In genomic region chr6:167130712-167131684, GRCh38 we compare ENCODE assay signal across 14 cellular contexts. TPM values are rescaled to one million over a fixed set of nuclear protein-coding genes. Genes with fewer than 3 reads are reported as not detected.
DNase-seq lines count a peak whose midpoint lies in the region; ATAC-seq, FAIRE-seq and TF ChIP-seq lines count a peak whose summit lies in the region.
"Had no signal": no experiment of that assay in that cellular context is flagged by ENCODE, and none has a peak within 500 bp of the region (broad histone marks: within the 10 kb centered on the region; RNA-seq: fewer than 3 reads in every experiment).

No MANE protein-coding gene starts in this region.

- peak overlapping the region in 1 of 11 experiments; percentile 64; a peak in 1 of 22 replicates for H3K27ac ChIP-seq in BLaER1 treated with 17β-estradiol and CSF1 and Interleukin-3, amounts not matched to agents 10 nM and 100 nM
- H3K27ac ChIP-seq in heart left ventricle: peak overlapping the region in 1 of 12 donors; percentile 66

- intact Hi-C loops in heart left ventricle (cut with DNase I): no loop called here
- intact Hi-C loops in left colon (cut with DNase I, micrococcal nuclease): no loop called here

- no peaks in the 10 kb centered on the region for H4K20me1 ChIP-seq in BLaER1 treated with 17β-estradiol and CSF1 and Interleukin-3, amounts not matched to agents 10 nM and 100 nM

- H3K4me1 ChIP-seq in BLaER1 treated with 17β-estradiol and CSF1 and Interleukin-3, amounts not matched to agents 10 nM and 100 nM: peaks cover 0 to 34% (median 25%) of the 10 kb centered on the region in 10 experiments; a peak in 17 of 20 replicates
- no peaks in the 10 kb centered on the region for H3K4me1 ChIP-seq in heart left ventricle

- DNase-seq in GM12891 (ENCODE audit: insufficient read length, low spot score) (no peak), NCI-H2029 treated with DMSO at 0.1 percent for 48 hours (lab: John Stamatoyannopoulos, UW) (peak; percentile 82), kidney glomerular epithelial cell (lab: John Stamatoyannopoulos, UW) (peak; percentile 23), NCI-H1436 (lab: John Stamatoyannopoulos, UW) (no peak), NOMO-1 (lab: John Stamatoyannopoulos, UW; ENCODE audit: unreplicated experiment in 2 of 2) (no peak), heart left ventricle (no peak), left colon (no peak)
- DNase-seq: IMR-90, left cardiac atrium, NCI-H446 treated with DMSO at 0.1 percent for 48 hours, occipital lobe, SK-N-SH had no signal

- peaks cover 5 to 22% (median 10%) of the 10 kb centered on the region in 11 experiments; a peak in 21 of 22 replicates for H3K9me3 ChIP-seq in BLaER1 treated with 17β-estradiol and CSF1 and Interleukin-3, amounts not matched to agents 10 nM and 100 nM (replicated peaks in 1 of 11)
- no peaks in the 10 kb centered on the region for H3K9me3 ChIP-seq in heart left ventricle
- H3K9me3 ChIP-seq: SK-N-SH had no signal

- H3K9ac ChIP-seq in BLaER1 treated with 17β-estradiol and CSF1 and Interleukin-3, amounts not matched to agents 10 nM and 100 nM: no peak overlapping the region
- H3K9ac ChIP-seq: SK-N-SH had no signal

- 87 to 89% (median 88%) methylated on average over 32 to 33 of the region's 33 CpGs for WGBS in heart left ventricle, 4 donors

- H3K36me3 ChIP-seq in BLaER1 treated with 17β-estradiol and CSF1 and Interleukin-3, amounts not matched to agents 10 nM and 100 nM: no peaks in the 10 kb centered on the region
- H3K36me3 ChIP-seq in heart left ventricle: no peaks in the 10 kb centered on the region

- ATAC-seq in heart left ventricle (no peak), left colon (no peak)
- ATAC-seq: left cardiac atrium had no signal

- FAIRE-seq in GM12891 (lab: Jason Lieb, UNC): peak; percentile 54

- no peak for TF ChIP-seq CTCF in heart left ventricle (IDR thresholded peaks at IDR 0.05)

- H3K27me3 ChIP-seq in BLaER1 treated with 17β-estradiol and CSF1 and Interleukin-3, amounts not matched to agents 10 nM and 100 nM: no peaks in the 10 kb centered on the region
- H3K27me3 ChIP-seq in heart left ventricle: no peaks in the 10 kb centered on the region

- TF ChIP-seq POLR2A in GM12891 (IDR thresholded peaks at IDR 0.05; ENCODE audit: low read depth, low read length) (no peak), heart left ventricle (IDR thresholded peaks at IDR 0.05) (no peak)

- H3K4me3 ChIP-seq in BLaER1 treated with 17β-estradiol and CSF1 and Interleukin-3, amounts not matched to agents 10 nM and 100 nM: no peak overlapping the region
- H3K4me3 ChIP-seq in heart left ventricle: no peak overlapping the region

- H3K4me2 ChIP-seq in BLaER1 treated with 17β-estradiol and CSF1 and Interleukin-3, amounts not matched to agents 10 nM and 100 nM: peak overlapping the region in 7 of 11 experiments; percentile 62 to 77 (median 72); a peak in 9 of 22 replicates
- H3K4me2 ChIP-seq: SK-N-SH had no signal

TF ChIP-seq in GM12891, 5 proteins besides CTCF, POLR2A, EP300 and RAD21:
- no peak for TF ChIP-seq POLR2AphosphoS5 (IDR thresholded peaks at IDR 0.05; ENCODE audit: low read depth, low read length)
- TF ChIP-seq POU2F2 (IDR thresholded peaks at IDR 0.05; ENCODE audit: low read depth, low read length): no peak
- TF ChIP-seq SPI1 (IDR thresholded peaks at IDR 0.05; ENCODE audit: low read depth, low read length): no peak
- TF ChIP-seq PAX5 (IDR thresholded peaks at IDR 0.05; ENCODE audit: insufficient read depth, low read length, severe bottlenecking): no peak
- no peak for TF ChIP-seq TAF1 (IDR thresholded peaks at IDR 0.05; ENCODE audit: low read depth, low read length)

RNA-seq across cellular contexts. Expression of gene CCR6, which starts 8.1 kb away (rescaled TPM):
- polyA plus RNA-seq in GM12891 (2012; ENCODE audit: low read depth, missing spikeins): 2.6 TPM
- under 1 TPM in 1 of 9 donors, not detected in 8; 0.23 TPM for total RNA-seq in heart left ventricle
- polyA plus RNA-seq in heart left ventricle: not detected
- under 1 TPM; 0.21 to 0.31 TPM for total RNA-seq in left colon
- total RNA-seq: IMR-90, left cardiac atrium, occipital lobe had no signal
- polyA plus RNA-seq: BJ, IMR-90, SK-N-SH had no signal

RNA-seq across cellular contexts. Expression of gene GPR31, which starts 26.8 kb away (rescaled TPM):
- polyA plus RNA-seq in GM12891 (2012; ENCODE audit: low read depth, missing spikeins): 0.04 TPM
- total RNA-seq in heart left ventricle: not detected
- polyA plus RNA-seq in heart left ventricle: not detected
- not detected for total RNA-seq in left colon
- total RNA-seq: IMR-90, left cardiac atrium, occipital lobe had no signal
- polyA plus RNA-seq: BJ, IMR-90, SK-N-SH had no signal

Comparison
In these comparisons a context has a peak if more than half of its experiments do, and no peak if none do; other contexts are left out.
1. DNase-seq: peak in NCI-H2029 treated with DMSO at 0.1 percent for 48 hours (single experiment) and kidney glomerular epithelial cell (single experiment); none in GM12891 (single experiment), NCI-H1436 (single experiment), NOMO-1 (0 of 2), heart left ventricle (0 of 5) and left colon (0 of 2).